ENCODE assay signal across 9 cellular contexts in the genomic region with DNA sequence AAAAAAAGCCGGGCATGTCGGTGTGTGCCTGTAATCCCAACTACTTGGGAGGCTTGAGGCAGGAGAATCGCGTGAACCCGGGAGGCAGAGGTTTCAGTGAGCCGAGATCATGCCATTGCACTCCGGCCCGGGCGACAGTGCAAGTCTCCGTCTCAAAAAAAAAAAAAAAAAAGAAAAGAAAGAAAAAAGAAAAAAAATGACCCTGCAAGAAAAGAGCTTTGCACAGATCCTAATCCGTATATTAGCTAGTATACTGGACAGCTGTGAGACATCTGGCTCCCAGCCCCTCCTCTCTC. TPM values are rescaled to one million over a fixed set of nuclear protein-coding genes. Genes with fewer than 3 reads are reported as not detected.
A peak's percentile ranks its signal among the peaks of the same experiment; 100 is the strongest.
DNase-seq lines count a peak whose midpoint lies in the region; ATAC-seq and TF ChIP-seq lines count a peak whose summit lies in the region.
"Had no signal": no experiment of that assay in that cellular context is flagged by ENCODE, and none has a peak within 500 bp of the region (broad histone marks: within the 10 kb centered on the region; RNA-seq: fewer than 3 reads in every experiment).

No MANE protein-coding gene starts in this region.

- peaks cover 44% of the 10 kb centered on the region for H3K4me1 Mint-ChIP-seq in activated naive CD4-positive, alpha-beta T cell treated with anti-CD3 and anti-CD28 coated beads, Interleukin-2, amount 50 U/mL, for 24 hours
- H3K4me1 Mint-ChIP-seq in activated naive CD8-positive, alpha-beta T cell (ENCODE audit: low read depth): peaks cover 41% of the 10 kb centered on the region

- TF ChIP-seq CTCF in lower lobe of right lung (IDR thresholded peaks at IDR 0.05) (no peak), tibial nerve (IDR thresholded peaks at IDR 0.05) (no peak)

- no peak for DNase-seq in activated naive CD4-positive, alpha-beta T cell (lab: John Stamatoyannopoulos, UW)
- DNase-seq in lower lobe of right lung: no peak
- DNase-seq in tibial nerve (ENCODE audit: low spot score in 2 of 2): no peak
- no peak for DNase-seq in ecto neural progenitor cell (ENCODE audit: low spot score)
- DNase-seq in NCI-H526 (lab: John Stamatoyannopoulos, UW): no peak
- DNase-seq: effector CD8-positive, alpha-beta T cell had no signal

- H3K36me3 Mint-ChIP-seq in activated naive CD4-positive, alpha-beta T cell treated with anti-CD3 and anti-CD28 coated beads, Interleukin-2, amount 50 U/mL, for 24 hours: no peaks in the 10 kb centered on the region
- H3K36me3 Mint-ChIP-seq in activated naive CD8-positive, alpha-beta T cell: no peaks in the 10 kb centered on the region

- H3K9me3 Mint-ChIP-seq in activated naive CD4-positive, alpha-beta T cell treated with anti-CD3 and anti-CD28 coated beads, Interleukin-2, amount 50 U/mL, for 24 hours: no peaks in the 10 kb centered on the region
- H3K9me3 Mint-ChIP-seq in activated naive CD8-positive, alpha-beta T cell (ENCODE audit: low read depth): no peaks in the 10 kb centered on the region

- H3K27me3 ChIP-seq in lower lobe of right lung (ENCODE audit: low read depth) (no peaks in the 10 kb centered on the region), tibial nerve (no peaks in the 10 kb centered on the region)

- H3K27me3 Mint-ChIP-seq in activated naive CD4-positive, alpha-beta T cell treated with anti-CD3 and anti-CD28 coated beads, Interleukin-2, amount 50 U/mL, for 24 hours: no peaks in the 10 kb centered on the region
- no peaks in the 10 kb centered on the region for H3K27me3 Mint-ChIP-seq in activated naive CD8-positive, alpha-beta T cell

- ATAC-seq in lower lobe of right lung (no peak), HG03354 (IDR thresholded peaks at IDR 0.05; ENCODE audit: poor library complexity, severe bottlenecking, unreplicated experiment) (no peak)

- no peak overlapping the region for H3K27ac Mint-ChIP-seq in activated naive CD4-positive, alpha-beta T cell treated with anti-CD3 and anti-CD28 coated beads, Interleukin-2, amount 50 U/mL, for 24 hours
- H3K27ac Mint-ChIP-seq in activated naive CD8-positive, alpha-beta T cell: peak overlapping the region; percentile 99

- peak overlapping the region; percentile 88 for H3K4me3 ChIP-seq in lower lobe of right lung
- peak overlapping the region in 1 of 4 donors; percentile 97 for H3K4me3 ChIP-seq in tibial nerve

- H3K36me3 ChIP-seq in lower lobe of right lung (peaks cover 5% of the 10 kb centered on the region), tibial nerve (no peaks in the 10 kb centered on the region)

- no peak for TF ChIP-seq EP300 in tibial nerve (IDR thresholded peaks at IDR 0.05)

- intact Hi-C loops in lower lobe of right lung (cut with DNase I): no loop called here

- H3K4me1 ChIP-seq in lower lobe of right lung (peaks cover 36% of the 10 kb centered on the region), tibial nerve (peaks cover 0 to 37% (median 31%) of the 10 kb centered on the region in 4 donors)

- 58 to 62% methylated on average over 11 of the region's 11 CpGs for WGBS in tibial nerve, 2 donors

- no peak for TF ChIP-seq POLR2A in tibial nerve (IDR thresholded peaks at IDR 0.05)

- H3K9me3 ChIP-seq in lower lobe of right lung (no peaks in the 10 kb centered on the region), tibial nerve (no peaks in the 10 kb centered on the region)

- H3K27ac ChIP-seq in lower lobe of right lung (peak overlapping the region; percentile 93), tibial nerve (peak overlapping the region in 3 of 4 donors; percentile 95 to 100 (median 99))

- peak overlapping the region; percentile 83 for H3K4me3 Mint-ChIP-seq in activated naive CD4-positive, alpha-beta T cell treated with anti-CD3 and anti-CD28 coated beads, Interleukin-2, amount 50 U/mL, for 24 hours
- H3K4me3 Mint-ChIP-seq in activated naive CD8-positive, alpha-beta T cell: peak overlapping the region; percentile 89

RNA-seq across cellular contexts. Expression of a gene that starts 1.0 kb away (rescaled TPM):
- 102 TPM for total RNA-seq in lower lobe of right lung
- 100 to 1,000 TPM in 3 of 4 donors, 10 to 100 TPM in 1; 93.3 to 161 (median 121) TPM for total RNA-seq in tibial nerve

RNA-seq across cellular contexts. Expression of a gene that starts 59.7 kb away (rescaled TPM):
- total RNA-seq in lower lobe of right lung (not detected), tibial nerve (1 to 10 TPM in 1 of 4 donors, not detected in 3; 2.7 TPM)
